Comparison of ENCODE assay signal across 18 cellular contexts in the genomic region with DNA sequence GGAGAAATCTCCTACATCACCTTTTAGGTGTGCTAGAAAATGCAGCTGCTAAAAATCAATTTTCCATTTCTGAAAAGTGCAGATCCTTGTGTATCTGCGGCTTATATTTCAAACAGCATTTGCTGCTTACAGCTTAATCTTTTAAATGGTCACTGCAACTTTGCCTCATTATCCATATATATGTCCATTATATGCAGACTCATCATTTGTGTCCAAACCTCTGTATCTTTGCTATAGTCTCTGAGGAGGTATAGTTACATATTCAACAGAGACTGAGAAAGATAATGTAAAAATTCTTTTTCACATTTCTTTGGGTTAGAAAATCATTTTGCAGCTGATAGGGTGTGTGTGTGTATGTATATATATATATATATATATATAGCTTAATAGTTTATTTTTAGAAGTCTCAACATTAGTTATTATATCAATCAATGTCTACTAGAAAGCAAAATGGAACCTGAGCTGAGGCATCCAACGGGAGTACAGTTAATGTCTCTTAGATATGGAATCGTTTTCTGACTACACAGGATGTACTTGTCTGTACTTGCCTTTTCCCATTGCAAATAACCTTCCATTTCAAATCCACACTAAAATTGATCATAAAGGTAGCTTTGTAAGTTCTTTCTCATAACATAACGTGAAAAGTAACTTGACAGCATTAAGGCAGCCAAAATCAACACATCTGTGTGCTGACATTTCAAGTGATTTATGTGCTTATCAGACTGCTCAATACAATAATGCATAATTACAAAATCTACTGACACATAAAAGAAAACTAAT.
"Had no signal": no experiment of that assay in that cellular context is flagged by ENCODE, and none has a peak within 500 bp of the region (broad histone marks: within the 10 kb centered on the region; RNA-seq: fewer than 3 reads in every experiment).

No MANE protein-coding gene starts in this region.

- ATAC-seq: activated CD8-positive, alpha-beta memory T cell treated with anti-CD3 and anti-CD28 coated beads, Interleukin-2, amount 10 ng/mL, durations not matched to agents 7 days and 5 days; heart right ventricle had no signal

- H3K4me1 ChIP-seq: esophagus muscularis mucosa, heart right ventricle, right atrium auricular region, tibial nerve, vagina had no signal

- DNase-seq: activated CD4-positive, alpha-beta T cell treated with anti-CD3 and anti-CD28 coated beads for 1 hour; activated CD4-positive, alpha-beta T cell treated with anti-CD3 and anti-CD28 coated beads, Interleukin-2, amount 50 U/mL, for 48 hours; activated CD8-positive, alpha-beta memory T cell treated with anti-CD3 and anti-CD28 coated beads, Interleukin-2, amount 10 ng/mL, durations not matched to agents 7 days and 5 days; activated effector memory CD4-positive, alpha-beta T cell treated with Interleukin-2 at 50 U/mL for 16 hours; activated T-cell treated with anti-CD3 and anti-CD28 coated beads, Interleukin-2, amount 50 U/mL, for 24 hours; amygdala; cerebellar nuclear complex; dorsolateral prefrontal cortex; heart right ventricle; kidney glomerular epithelial cell; midbrain; naive B cell; small intestine; T1000 had no signal

- H3K27ac ChIP-seq: esophagus muscularis mucosa, heart right ventricle, right atrium auricular region, tibial nerve, vagina had no signal

- H3K27me3 ChIP-seq: dorsolateral prefrontal cortex, esophagus muscularis mucosa, heart right ventricle, right atrium auricular region, tibial nerve, vagina had no signal

- H3K4me3 ChIP-seq: dorsolateral prefrontal cortex, esophagus muscularis mucosa, heart right ventricle, right atrium auricular region, tibial nerve, vagina had no signal

- H3K36me3 ChIP-seq: esophagus muscularis mucosa, heart right ventricle, right atrium auricular region, tibial nerve, vagina had no signal

- H3K9me3 ChIP-seq: esophagus muscularis mucosa, heart right ventricle, right atrium auricular region, tibial nerve, vagina had no signal
